1 cellular context compared by ENCODE assay signal in the genomic region with DNA sequence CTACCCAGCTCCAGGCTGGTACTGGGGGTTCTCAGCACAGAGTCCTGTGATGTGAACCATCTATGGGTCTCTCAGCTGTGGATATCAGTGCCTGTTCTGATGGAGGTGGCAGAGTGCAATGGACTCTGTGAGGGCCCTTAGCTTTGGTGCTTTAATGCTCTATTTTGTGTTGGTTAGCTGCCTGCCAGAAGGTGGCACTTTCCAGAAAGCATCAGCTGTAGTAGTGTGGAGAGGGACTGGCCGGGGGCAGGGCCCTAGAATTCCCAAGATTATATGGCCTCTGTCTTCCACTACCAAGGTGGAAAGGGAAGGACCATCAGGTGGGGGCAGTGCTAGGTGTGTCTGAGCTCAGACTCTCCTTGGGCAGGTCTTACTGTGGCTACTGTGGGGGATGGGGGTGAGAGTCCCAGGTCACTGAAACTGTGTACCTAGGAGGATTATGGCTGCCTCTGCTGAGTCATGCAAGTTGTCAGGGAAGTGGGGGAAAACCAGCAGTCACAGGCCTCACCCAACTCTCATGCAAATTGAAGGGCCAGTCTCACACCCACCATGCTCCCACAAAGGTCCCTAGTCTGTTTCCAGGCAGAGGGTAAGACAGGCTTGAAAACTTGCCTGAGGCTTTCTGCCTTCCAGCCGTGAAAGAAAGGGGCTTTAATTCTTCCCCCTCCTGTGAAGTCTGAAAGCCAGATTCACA.
TF ChIP-seq lines count a peak whose summit lies in the region.

No MANE protein-coding gene starts in this region.

TF ChIP-seq in GM23338, 12 proteins besides CTCF, POLR2A, EP300 and RAD21 (continued from another document):
- TF ChIP-seq ZNF462 (CRISPR knock-in tag; IDR thresholded peaks at IDR 0.05) = no peak
- TF ChIP-seq, protein P1, sequence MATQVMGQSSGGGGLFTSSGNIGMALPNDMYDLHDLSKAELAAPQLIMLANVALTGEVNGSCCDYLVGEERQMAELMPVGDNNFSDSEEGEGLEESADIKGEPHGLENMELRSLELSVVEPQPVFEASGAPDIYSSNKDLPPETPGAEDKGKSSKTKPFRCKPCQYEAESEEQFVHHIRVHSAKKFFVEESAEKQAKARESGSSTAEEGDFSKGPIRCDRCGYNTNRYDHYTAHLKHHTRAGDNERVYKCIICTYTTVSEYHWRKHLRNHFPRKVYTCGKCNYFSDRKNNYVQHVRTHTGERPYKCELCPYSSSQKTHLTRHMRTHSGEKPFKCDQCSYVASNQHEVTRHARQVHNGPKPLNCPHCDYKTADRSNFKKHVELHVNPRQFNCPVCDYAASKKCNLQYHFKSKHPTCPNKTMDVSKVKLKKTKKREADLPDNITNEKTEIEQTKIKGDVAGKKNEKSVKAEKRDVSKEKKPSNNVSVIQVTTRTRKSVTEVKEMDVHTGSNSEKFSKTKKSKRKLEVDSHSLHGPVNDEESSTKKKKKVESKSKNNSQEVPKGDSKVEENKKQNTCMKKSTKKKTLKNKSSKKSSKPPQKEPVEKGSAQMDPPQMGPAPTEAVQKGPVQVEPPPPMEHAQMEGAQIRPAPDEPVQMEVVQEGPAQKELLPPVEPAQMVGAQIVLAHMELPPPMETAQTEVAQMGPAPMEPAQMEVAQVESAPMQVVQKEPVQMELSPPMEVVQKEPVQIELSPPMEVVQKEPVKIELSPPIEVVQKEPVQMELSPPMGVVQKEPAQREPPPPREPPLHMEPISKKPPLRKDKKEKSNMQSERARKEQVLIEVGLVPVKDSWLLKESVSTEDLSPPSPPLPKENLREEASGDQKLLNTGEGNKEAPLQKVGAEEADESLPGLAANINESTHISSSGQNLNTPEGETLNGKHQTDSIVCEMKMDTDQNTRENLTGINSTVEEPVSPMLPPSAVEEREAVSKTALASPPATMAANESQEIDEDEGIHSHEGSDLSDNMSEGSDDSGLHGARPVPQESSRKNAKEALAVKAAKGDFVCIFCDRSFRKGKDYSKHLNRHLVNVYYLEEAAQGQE (IDR thresholded peaks at IDR 0.05; ENCODE audit: unreplicated experiment) = no peak
